In genomic region chr9:23825143-23825531, GRCh38 we compare ENCODE assay signal across 11 cellular contexts. TPM values are rescaled to one million over a fixed set of nuclear protein-coding genes. Genes with fewer than 3 reads are reported as not detected.
A peak's percentile ranks its signal among the peaks of the same experiment; 100 is the strongest.
DNase-seq lines count a peak whose midpoint lies in the region; ATAC-seq and TF ChIP-seq lines count a peak whose summit lies in the region.
"Had no signal": no experiment of that assay in that cellular context is flagged by ENCODE, and none has a peak within 500 bp of the region (broad histone marks: within the 10 kb centered on the region; RNA-seq: fewer than 3 reads in every experiment).

No MANE protein-coding gene starts in this region.

- H3K36me3 Mint-ChIP-seq in T-helper 2 cell treated with Interferon-gamma antibody and Interleukin-4, amounts not matched to agents 5 μg/mL and 100 μg/mL, for 36 hours (ENCODE audit: low read depth), result no peaks in the 10 kb centered on the region

- H3K27me3 Mint-ChIP-seq in T-helper 2 cell treated with Interferon-gamma antibody and Interleukin-4, amounts not matched to agents 5 μg/mL and 100 μg/mL, for 36 hours (ENCODE audit: low read depth), result peaks cover 16% of the 10 kb centered on the region

- WGBS in heart right ventricle, 2 donors, result 0 to 1% methylated on average over 9 of the region's 9 CpGs

- no peak overlapping the region for H3K27ac Mint-ChIP-seq in T-helper 2 cell treated with Interferon-gamma antibody and Interleukin-4, amounts not matched to agents 5 μg/mL and 100 μg/mL, for 36 hours
- H3K27ac Mint-ChIP-seq: HFFc6 had no signal

- peak overlapping the region; percentile 84 for H3K4me2 ChIP-seq in skeletal muscle satellite cell (ENCODE audit: low read length)

- POLR2A ChIA-PET in HEK293 (lab: Yijun Ruan, JAX), result interaction anchor here (1.4 to 1.8 kb wide), 2 partner anchors 25 to 61 kb away, joined by 5 to 6 read pairs; no protein-coding TSS in a partner anchor

- no peak for DNase-seq in heart right ventricle
- DNase-seq in T-helper 2 cell treated with Interferon-gamma antibody and Interleukin-4, amounts not matched to agents 5 μg/mL and 100 μg/mL, for 36 hours (ENCODE audit: low spot score), result no peak
- DNase-seq in amniotic stem cell (lab: John Stamatoyannopoulos, UW), result no peak
- no peak for DNase-seq in stimulated activated CD4-positive, alpha-beta T cell treated with anti-CD3 and anti-CD28 coated beads, Interleukin-4, amount 100 ng/mL, for 1 hour
- DNase-seq: activated effector memory CD4-positive, alpha-beta T cell treated with Interleukin-2 at 50 U/mL for 16 hours; HFFc6; stimulated activated CD4-positive, alpha-beta T cell treated with anti-CD3 and anti-CD28 coated beads, Interleukin-12 subunit alpha, Interleukin-12 subunit beta, amount 100 ng/mL, for 4 hours had no signal

- no peaks in the 10 kb centered on the region for H3K4me1 Mint-ChIP-seq in T-helper 2 cell treated with Interferon-gamma antibody and Interleukin-4, amounts not matched to agents 5 μg/mL and 100 μg/mL, for 36 hours (ENCODE audit: low read depth)

- no peaks in the 10 kb centered on the region for H3K9me3 ChIP-seq in HEK293 (ENCODE audit: control insufficient read depth, insufficient read depth, low read depth, low read length)
- H3K9me3 ChIP-seq in heart right ventricle, result no peaks in the 10 kb centered on the region
- no peaks in the 10 kb centered on the region for H3K9me3 ChIP-seq in skeletal muscle satellite cell (replicated peaks; ENCODE audit: low read length)

- H3K27me3 ChIP-seq in heart right ventricle (peaks cover 29 to 100% (median 99%) of the 10 kb centered on the region in 7 donors), skeletal muscle satellite cell (ENCODE audit: control insufficient read depth, insufficient read depth, low read length) (peaks cover 39% of the 10 kb centered on the region)

- H3K4me3 Mint-ChIP-seq in T-helper 2 cell treated with Interferon-gamma antibody and Interleukin-4, amounts not matched to agents 5 μg/mL and 100 μg/mL, for 36 hours, result no peak overlapping the region
- H3K4me3 Mint-ChIP-seq: HFFc6 had no signal

- TF ChIP-seq CTCF in HEK293 (tag by site-specific recombination; IDR thresholded peaks at IDR 0.05) (no peak), heart right ventricle (IDR thresholded peaks at IDR 0.05) (no peak)

- no peak overlapping the region for H3K9ac ChIP-seq in skeletal muscle satellite cell (ENCODE audit: low read depth, low read length)

- H3K27ac ChIP-seq in HEK293 (ENCODE audit: extremely low read depth, low read depth, low read length) (no peak overlapping the region), heart right ventricle (no peak overlapping the region)

- H3K4me3 ChIP-seq in HEK293 (ENCODE audit: low read depth, low read length), result peak overlapping the region; percentile 50
- peak overlapping the region in 7 of 10 donors; percentile 30 to 51 (median 41) for H3K4me3 ChIP-seq in heart right ventricle
- peak overlapping the region; percentile 68 for H3K4me3 ChIP-seq in skeletal muscle satellite cell (ENCODE audit: low read length)

- intact Hi-C loops in heart right ventricle (cut with DNase I), result loop anchor here in 1 of 10 donors (10.0 kb wide), 1 partner anchor 300 kb away; no protein-coding TSS in a partner anchor

- H3K4me1 ChIP-seq in HEK293 (ENCODE audit: control insufficient read depth, insufficient read depth, low read length) (no peaks in the 10 kb centered on the region), heart right ventricle (peaks cover 0 to 38% (median 20%) of the 10 kb centered on the region in 9 donors), skeletal muscle satellite cell (ENCODE audit: control insufficient read depth, insufficient read depth, low read length) (peaks cover 14% of the 10 kb centered on the region)

- no peaks in the 10 kb centered on the region for H3K9me3 Mint-ChIP-seq in T-helper 2 cell treated with Interferon-gamma antibody and Interleukin-4, amounts not matched to agents 5 μg/mL and 100 μg/mL, for 36 hours

- ATAC-seq in SK-N-SH treated with all-trans-retinoic acid at 6 μM for 48 hours (peak; percentile 7), heart right ventricle (no peak), GM19463 (IDR thresholded peaks at IDR 0.05; ENCODE audit: unreplicated experiment) (no peak)

- CTCF ChIA-PET in HEK293 (lab: Yijun Ruan, JAX), result interaction anchor here (0.7 to 1.2 kb wide), 3 partner anchors 117 to 703 kb away, joined by 3 read pairs; no protein-coding TSS in a partner anchor

- H3K36me3 ChIP-seq in HEK293 (ENCODE audit: control insufficient read depth in 2 of 2, insufficient read depth in 1 of 2, low read length in 2 of 2), result no peaks in the 10 kb centered on the region
- no peaks in the 10 kb centered on the region for H3K36me3 ChIP-seq in heart right ventricle
- no peaks in the 10 kb centered on the region for H3K36me3 ChIP-seq in skeletal muscle satellite cell (ENCODE audit: insufficient read depth, low read length)

TF ChIP-seq in HEK293, 187 proteins besides CTCF, POLR2A, EP300 and RAD21 (continues in another document):
- TF ChIP-seq EGR2 (tag by site-specific recombination; IDR thresholded peaks at IDR 0.05; ENCODE audit: low read depth), result no peak
- peak; percentile 32 for TF ChIP-seq ZBTB17 (tag by site-specific recombination; IDR thresholded peaks at IDR 0.05)
- TF ChIP-seq ZNF202 (tag by site-specific recombination; IDR thresholded peaks at IDR 0.05; ENCODE audit: borderline replicate concordance), result no peak
- TF ChIP-seq ZNF174 (tag by site-specific recombination; IDR thresholded peaks at IDR 0.05), result no peak
- TF ChIP-seq ZNF350 (tag by site-specific recombination; IDR thresholded peaks at IDR 0.05), result no peak
- no peak for TF ChIP-seq ATF2 (tag by site-specific recombination; IDR thresholded peaks at IDR 0.05; ENCODE audit: low read depth)
- TF ChIP-seq GLI2 (tag by site-specific recombination; IDR thresholded peaks at IDR 0.05; ENCODE audit: borderline replicate concordance, low read depth), result no peak
- TF ChIP-seq ZNF211 (tag by site-specific recombination; IDR thresholded peaks at IDR 0.05; ENCODE audit: low read depth), result no peak
- no peak for TF ChIP-seq ZNF426 (tag by site-specific recombination; IDR thresholded peaks at IDR 0.05)
- no peak for TF ChIP-seq ZBTB8A (tag by site-specific recombination; IDR thresholded peaks at IDR 0.05)
- TF ChIP-seq ZNF155 (tag by site-specific recombination; IDR thresholded peaks at IDR 0.05), result no peak
- no peak for TF ChIP-seq ZNF624 (tag by site-specific recombination; IDR thresholded peaks at IDR 0.05)

TF ChIP-seq in SK-N-SH treated with all-trans-retinoic acid at 6 μM for 48 hours, 23 proteins besides CTCF, POLR2A, EP300 and RAD21:
- TF ChIP-seq TCF4 (CRISPR knock-in tag; IDR thresholded peaks at IDR 0.05; ENCODE audit: borderline replicate concordance) (peak; percentile 75; the same call in 1 of the 2 replicates), CSRNP3 (CRISPR knock-in tag; IDR thresholded peaks at IDR 0.05) (no peak)

RNA-seq across cellular contexts. Expression of gene ELAVL2, which starts 0.9 kb away (rescaled TPM):
- total RNA-seq in heart right ventricle, result under 1 TPM in 6 of 10 donors, not detected in 4; 0.09 to 0.64 (median 0.12) TPM
- polyA plus RNA-seq in heart right ventricle, result under 1 TPM in 1 of 2 donors, not detected in 1; under 0.01 TPM
- under 0.01 and 1.3 TPM in 2 replicates for total RNA-seq in skeletal muscle satellite cell (2012; rRNA removed)
- total RNA-seq: HFFc6 had no signal

Comparison
In these comparisons a context has a peak if more than half of its experiments do, and no peak if none do; other contexts are left out.
1. Of the 2 proteins assayed by ChIP-seq in both HEK293 and SK-N-SH treated with all-trans-retinoic acid at 6 μM for 48 hours: peak only in HEK293: PATZ1; only in SK-N-SH treated with all-trans-retinoic acid at 6 μM for 48 hours: none; in both: none; in neither: 1.